Comparison of ENCODE assay signal across 7 cellular contexts in genomic region chr7:125643302-125643701, GRCh38.
"Had no signal": no experiment of that assay in that cellular context is flagged by ENCODE, and none has a peak within 500 bp of the region (broad histone marks: within the 10 kb centered on the region; RNA-seq: fewer than 3 reads in every experiment).

No MANE protein-coding gene starts in this region.

- FAIRE-seq: HepG2, HTR-8/SVneo, K562 had no signal

- H3K4me2 ChIP-seq: KMS-11 had no signal

- H3K27ac ChIP-seq: HL-60, KMS-11 had no signal

- ATAC-seq: HepG2, K562 had no signal

- DNase-seq: IMR-90, KG1 had no signal

- H3K4me3 ChIP-seq: K562 had no signal
